8 cellular contexts compared by ENCODE assay signal in genomic region chr19:34962945-34963530, GRCh38. TPM values are rescaled to one million over a fixed set of nuclear protein-coding genes. Genes with fewer than 3 reads are reported as not detected.
DNase-seq lines count a peak whose midpoint lies in the region; ATAC-seq, FAIRE-seq and TF ChIP-seq lines count a peak whose summit lies in the region.

No MANE protein-coding gene starts in this region.

- H3K4me2 ChIP-seq in astrocyte (ENCODE audit: low read length) = peak overlapping the region; percentile 87

- H3K4me3 Mint-ChIP-seq in astrocyte (ENCODE audit: unreplicated experiment) = peak overlapping the region; percentile 98

- H3K4me1 Mint-ChIP-seq in astrocyte (ENCODE audit: low read depth, unreplicated experiment) = peaks cover 24% of the 10 kb centered on the region

- no peak for FAIRE-seq in astrocyte (lab: Jason Lieb, UNC)

- peak overlapping the region; percentile 72 for H3K9ac ChIP-seq in astrocyte (ENCODE audit: low read length)

- DNase-seq in AG08395 (ENCODE audit: low spot score) (peak; percentile 12), HT-29 (ENCODE audit: low spot score) (peak; percentile 60), astrocyte (ENCODE audit: low read depth) (no peak), left colon (peak in 1 of 2 donors; percentile 34), thoracic aorta (ENCODE audit: low spot score) (no peak), DMS 273 treated with DMSO at 0.1 percent for 48 hours (lab: John Stamatoyannopoulos, UW) (no peak)
- no peak for DNase-seq in stimulated activated CD4-positive, alpha-beta T cell treated with anti-CD3 and anti-CD28 coated beads, Interleukin-4, amount 100 ng/mL, for 1 hour

- peaks cover 16% of the 10 kb centered on the region for H4K20me1 ChIP-seq in astrocyte (ENCODE audit: insufficient read depth, low read length)

- H3K79me2 ChIP-seq in astrocyte (ENCODE audit: insufficient read depth, low read length) = peaks cover 21% of the 10 kb centered on the region

- peak overlapping the region; percentile 93 for H2AFZ ChIP-seq in astrocyte (ENCODE audit: low read depth, low read length)

- H3K4me3 ChIP-seq in astrocyte (ENCODE audit: insufficient read depth, low read depth, low read length) (peak overlapping the region; percentile 67), thoracic aorta (peak overlapping the region; percentile 97)

- H3K27me3 ChIP-seq in astrocyte (ENCODE audit: insufficient read depth, low read length) (no peaks in the 10 kb centered on the region), thoracic aorta (replicated peaks; ENCODE audit: insufficient read depth) (no peaks in the 10 kb centered on the region)

- H3K27ac ChIP-seq in astrocyte (ENCODE audit: low read depth, low read length) = no peak overlapping the region
- peak overlapping the region in 1 of 2 donors; percentile 35 for H3K27ac ChIP-seq in thoracic aorta

- intact Hi-C loops in left colon (cut with DNase I, micrococcal nuclease) = no loop called here

- H3K27ac Mint-ChIP-seq in astrocyte (ENCODE audit: unreplicated experiment) = peak overlapping the region; percentile 58

- peak; percentile 51 for ATAC-seq in left colon
- no peak for ATAC-seq in thoracic aorta (ENCODE audit: insufficient number of reproducible peaks, low FRiP score, low read depth)
- no peak for ATAC-seq in GM19397 (IDR thresholded peaks at IDR 0.05; ENCODE audit: unreplicated experiment)

- H3K36me3 Mint-ChIP-seq in astrocyte (ENCODE audit: low read depth, unreplicated experiment) = peaks cover 27% of the 10 kb centered on the region

- TF ChIP-seq CTCF in astrocyte (IDR thresholded peaks at IDR 0.05; ENCODE audit: insufficient read depth, low read depth, low read length) (no peak), thoracic aorta (IDR thresholded peaks at IDR 0.05) (no peak)

- peaks cover 31% of the 10 kb centered on the region for H3K4me1 ChIP-seq in astrocyte (ENCODE audit: insufficient read depth, low read length)
- peaks cover 8 to 23% of the 10 kb centered on the region in 2 donors for H3K4me1 ChIP-seq in thoracic aorta (ENCODE audit: control insufficient read depth in 1 of 2, low read depth in 2 of 2)

- peaks cover 29% of the 10 kb centered on the region for H3K9me3 Mint-ChIP-seq in astrocyte (ENCODE audit: unreplicated experiment)

- H3K27me3 Mint-ChIP-seq in astrocyte (ENCODE audit: low read depth, unreplicated experiment) = no peaks in the 10 kb centered on the region

- H3K9me3 ChIP-seq in astrocyte (ENCODE audit: insufficient read depth, low read depth, low read length) = peaks cover 23% of the 10 kb centered on the region
- peaks cover 29% of the 10 kb centered on the region for H3K9me3 ChIP-seq in thoracic aorta

- H3K36me3 ChIP-seq in astrocyte (ENCODE audit: insufficient read depth, low read length) (peaks cover 12% of the 10 kb centered on the region), thoracic aorta (peaks cover 25% of the 10 kb centered on the region)

RNA-seq across cellular contexts. Expression of gene ZNF792, which starts 1.0 kb away (rescaled TPM):
- 11.8 and 12.7 TPM in 2 replicates for total RNA-seq in HT-29 (2014; rRNA removed; shearing (Covaris generic))
- total RNA-seq in astrocyte = 5.7 and 5.9 TPM in 2 replicates
- 1 to 10 TPM; 5.8 to 6.4 TPM for total RNA-seq in left colon
- 1 to 10 TPM; 5.5 to 8.5 TPM for total RNA-seq in thoracic aorta

RNA-seq across cellular contexts. Expression of gene ZNF30, which starts 36.3 kb away (rescaled TPM):
- total RNA-seq in HT-29 (2014; rRNA removed; shearing (Covaris generic)) = 2.0 and 2.7 TPM in 2 replicates
- total RNA-seq in astrocyte = 3.7 and 4.0 TPM in 2 replicates
- total RNA-seq in left colon = 1 to 10 TPM; 2.2 to 2.7 TPM
- total RNA-seq in thoracic aorta = 1 to 10 TPM; 1.5 to 1.7 TPM

RNA-seq across cellular contexts. Expression of gene GRAMD1A, which starts 37.1 kb away (rescaled TPM):
- total RNA-seq in HT-29 (2014; rRNA removed; shearing (Covaris generic)) = 13.2 and 24.8 TPM in 2 replicates
- 64.6 and 67.4 TPM in 2 replicates for total RNA-seq in astrocyte
- total RNA-seq in left colon = 10 to 100 TPM; 17.1 to 32.3 TPM
- total RNA-seq in thoracic aorta = 10 to 100 TPM; 42.9 to 83.5 TPM

Comparison
In these comparisons a context has a peak if more than half of its experiments do, and no peak if none do; other contexts are left out.
1. DNase-seq: peak in AG08395 (single experiment) and HT-29 (single experiment); none in astrocyte (single experiment), thoracic aorta (single experiment), DMS 273 treated with DMSO at 0.1 percent for 48 hours (single experiment) and stimulated activated CD4-positive, alpha-beta T cell treated with anti-CD3 and anti-CD28 coated beads, Interleukin-4, amount 100 ng/mL, for 1 hour (single experiment).